In genomic region chr4:120613778-120614177, GRCh38 we compare ENCODE assay signal across 2 cellular contexts.
TF ChIP-seq lines count a peak whose summit lies in the region.

No MANE protein-coding gene starts in this region.

TF ChIP-seq in HepG2, 621 proteins besides CTCF, POLR2A, EP300 and RAD21 (continued from another document and continues in another):
- TF ChIP-seq, protein P1, sequence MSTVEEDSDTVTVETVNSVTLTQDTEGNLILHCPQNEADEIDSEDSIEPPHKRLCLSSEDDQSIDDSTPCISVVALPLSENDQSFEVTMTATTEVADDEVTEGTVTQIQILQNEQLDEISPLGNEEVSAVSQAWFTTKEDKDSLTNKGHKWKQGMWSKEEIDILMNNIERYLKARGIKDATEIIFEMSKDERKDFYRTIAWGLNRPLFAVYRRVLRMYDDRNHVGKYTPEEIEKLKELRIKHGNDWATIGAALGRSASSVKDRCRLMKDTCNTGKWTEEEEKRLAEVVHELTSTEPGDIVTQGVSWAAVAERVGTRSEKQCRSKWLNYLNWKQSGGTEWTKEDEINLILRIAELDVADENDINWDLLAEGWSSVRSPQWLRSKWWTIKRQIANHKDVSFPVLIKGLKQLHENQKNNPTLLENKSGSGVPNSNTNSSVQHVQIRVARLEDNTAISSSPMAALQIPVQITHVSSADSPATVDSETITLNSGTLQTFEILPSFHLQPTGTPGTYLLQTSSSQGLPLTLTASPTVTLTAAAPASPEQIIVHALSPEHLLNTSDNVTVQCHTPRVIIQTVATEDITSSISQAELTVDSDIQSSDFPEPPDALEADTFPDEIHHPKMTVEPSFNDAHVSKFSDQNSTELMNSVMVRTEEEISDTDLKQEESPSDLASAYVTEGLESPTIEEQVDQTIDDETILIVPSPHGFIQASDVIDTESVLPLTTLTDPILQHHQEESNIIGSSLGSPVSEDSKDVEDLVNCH (CRISPR knock-in tag; IDR thresholded peaks at IDR 0.05) = no peak
- no peak for TF ChIP-seq HIVEP1 (CRISPR knock-in tag; IDR thresholded peaks at IDR 0.05)
- no peak for TF ChIP-seq ZSCAN20 (CRISPR knock-in tag; IDR thresholded peaks at IDR 0.05; ENCODE audit: borderline replicate concordance)
- no peak for TF ChIP-seq ZNF790 (CRISPR knock-in tag; IDR thresholded peaks at IDR 0.05; ENCODE audit: borderline replicate concordance)
- TF ChIP-seq, protein P2, sequence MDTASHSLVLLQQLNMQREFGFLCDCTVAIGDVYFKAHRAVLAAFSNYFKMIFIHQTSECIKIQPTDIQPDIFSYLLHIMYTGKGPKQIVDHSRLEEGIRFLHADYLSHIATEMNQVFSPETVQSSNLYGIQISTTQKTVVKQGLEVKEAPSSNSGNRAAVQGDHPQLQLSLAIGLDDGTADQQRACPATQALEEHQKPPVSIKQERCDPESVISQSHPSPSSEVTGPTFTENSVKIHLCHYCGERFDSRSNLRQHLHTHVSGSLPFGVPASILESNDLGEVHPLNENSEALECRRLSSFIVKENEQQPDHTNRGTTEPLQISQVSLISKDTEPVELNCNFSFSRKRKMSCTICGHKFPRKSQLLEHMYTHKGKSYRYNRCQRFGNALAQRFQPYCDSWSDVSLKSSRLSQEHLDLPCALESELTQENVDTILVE (CRISPR knock-in tag; IDR thresholded peaks at IDR 0.05) = no peak
- TF ChIP-seq THAP11 (CRISPR knock-in tag; IDR thresholded peaks at IDR 0.05) = no peak
- peak; percentile 64; the same call in 1 of the 2 replicates for TF ChIP-seq MAFF (IDR thresholded peaks at IDR 0.05; ENCODE audit: low read depth, low read length)
- no peak for TF ChIP-seq HMGA1 (CRISPR knock-in tag; conservative IDR thresholded peaks at IDR 0.05)
- peak; percentile 15 to 81; a peak in 2 of 4 replicates for TF ChIP-seq MAFK (conservative IDR thresholded peaks at IDR 0.05 in 1 of 2, IDR thresholded peaks at IDR 0.05 in 1 of 2; ENCODE audit: low read length in 2 of 2)
- no peak for TF ChIP-seq RCOR2 (CRISPR knock-in tag; IDR thresholded peaks at IDR 0.05)
- TF ChIP-seq KIAA2018 (CRISPR knock-in tag; IDR thresholded peaks at IDR 0.05; ENCODE audit: borderline replicate concordance) = no peak
- no peak for TF ChIP-seq ZNF451 (CRISPR knock-in tag; IDR thresholded peaks at IDR 0.05)

TF ChIP-seq in IMR-90, 13 proteins besides CTCF, POLR2A, EP300 and RAD21 (continued from another document):
- TF ChIP-seq ELK1 (IDR thresholded peaks at IDR 0.05; ENCODE audit: borderline replicate concordance, low read depth, low read length) (no peak), FOS (IDR thresholded peaks at IDR 0.05; ENCODE audit: low read depth, low read length) (no peak)
